ENCODE assay signal across 19 cellular contexts in the genomic region with DNA sequence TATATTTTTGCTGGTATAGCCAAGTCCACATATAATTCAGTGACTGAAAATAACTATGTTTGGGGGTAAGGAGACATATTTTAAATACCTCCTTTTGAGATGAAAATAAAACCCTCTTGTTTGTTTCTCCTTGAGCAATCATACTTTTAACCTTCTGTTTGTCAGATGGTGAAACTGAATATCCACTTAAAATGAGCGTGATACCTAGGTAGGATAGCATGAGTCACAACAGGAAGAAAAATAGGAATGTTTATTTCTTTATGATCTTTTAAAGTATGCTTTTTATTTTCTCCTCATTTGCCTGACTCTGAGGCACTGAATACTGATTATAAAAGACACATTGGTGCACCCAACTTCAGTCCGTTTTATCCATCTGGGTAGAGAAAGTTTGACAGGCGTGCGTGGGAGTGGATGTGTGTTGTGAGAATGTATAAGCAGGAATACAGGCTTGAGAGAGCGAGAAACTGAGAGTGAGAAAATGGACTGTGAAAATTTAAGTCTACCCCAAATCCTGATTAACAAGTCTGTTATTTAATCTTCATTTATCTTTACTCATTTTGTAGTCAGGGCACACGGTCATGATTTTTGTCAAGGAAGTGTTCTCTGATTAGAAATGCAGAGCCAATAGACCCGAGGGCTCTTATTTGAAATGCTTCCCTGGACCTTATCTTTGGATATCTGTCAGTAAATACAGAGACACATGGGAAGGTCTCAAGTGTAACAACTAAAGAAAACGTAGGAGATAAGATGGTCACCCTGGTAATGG.
DNase-seq lines count a peak whose midpoint lies in the region; ATAC-seq, FAIRE-seq and TF ChIP-seq lines count a peak whose summit lies in the region.
"Had no signal": no experiment of that assay in that cellular context is flagged by ENCODE, and none has a peak within 500 bp of the region (broad histone marks: within the 10 kb centered on the region; RNA-seq: fewer than 3 reads in every experiment).

No MANE protein-coding gene starts in this region.

- H3K4me1 ChIP-seq in astrocyte (ENCODE audit: insufficient read depth, low read length): peaks cover 10% of the 10 kb centered on the region
- H3K4me1 ChIP-seq: right atrium auricular region had no signal

- no peaks in the 10 kb centered on the region for H4K20me1 ChIP-seq in astrocyte (ENCODE audit: insufficient read depth, low read length)

- no peak overlapping the region for H3K27ac ChIP-seq in astrocyte (ENCODE audit: low read depth, low read length)
- H3K27ac ChIP-seq: right atrium auricular region, WERI-Rb-1 had no signal

- H3K9me3 ChIP-seq in astrocyte (ENCODE audit: insufficient read depth, low read depth, low read length): no peaks in the 10 kb centered on the region
- H3K9me3 ChIP-seq: right atrium auricular region had no signal

- no peak overlapping the region for H3K4me3 Mint-ChIP-seq in astrocyte (ENCODE audit: unreplicated experiment)
- no peak overlapping the region for H3K4me3 Mint-ChIP-seq in endothelial cell (ENCODE audit: unreplicated experiment)
- H3K4me3 Mint-ChIP-seq in activated CD8-positive, alpha-beta T cell treated with anti-CD3 and anti-CD28 coated beads, Interleukin-2, amount 10 ng/mL, durations not matched to agents 7 days and 5 days: no peak overlapping the region
- H3K4me3 Mint-ChIP-seq: activated CD8-positive, alpha-beta T cell treated with anti-CD3 and anti-CD28 coated beads for 36 hours; activated T-helper 1 cell treated with anti-CD3 and anti-CD28 coated beads, Interleukin-12 subunit alpha, Interleukin-12 subunit beta, Interleukin-2, Interleukin-4 antibody, amounts not matched to agents 30 ng/mL and 10 ng/mL and 1 ng/mL, durations not matched to agents 14 hours and 24 hours and 36 hours; immature natural killer cell had no signal

- no peak for ATAC-seq in GM19395 (IDR thresholded peaks at IDR 0.05; ENCODE audit: unreplicated experiment)
- ATAC-seq in activated CD8-positive, alpha-beta T cell treated with anti-CD3 and anti-CD28 coated beads, Interleukin-2, amount 10 ng/mL, durations not matched to agents 7 days and 5 days: no peak
- ATAC-seq: activated CD8-positive, alpha-beta T cell treated with anti-CD3 and anti-CD28 coated beads for 36 hours had no signal

- CTCF ChIA-PET in activated CD8-positive, alpha-beta T cell treated with anti-CD3 and anti-CD28 coated beads, Interleukin-2, amount 10 ng/mL, durations not matched to agents 7 days and 5 days (lab: Charles Lee): interaction anchor here (6.3 kb wide), 1 partner anchor 8 kb away, joined by 89 read pairs; no protein-coding TSS in a partner anchor

- H3K4me3 ChIP-seq in astrocyte (ENCODE audit: insufficient read depth, low read depth, low read length): no peak overlapping the region
- H3K4me3 ChIP-seq: right atrium auricular region had no signal

- TF ChIP-seq CTCF in astrocyte (IDR thresholded peaks at IDR 0.05; ENCODE audit: insufficient read depth, low read depth, low read length): no peak
- TF ChIP-seq CTCF in endothelial cell (IDR thresholded peaks at IDR 0.05; ENCODE audit: unreplicated experiment): no peak

- POLR2A ChIA-PET in activated CD8-positive, alpha-beta T cell treated with anti-CD3 and anti-CD28 coated beads, Interleukin-2, amount 10 ng/mL, durations not matched to agents 7 days and 5 days (lab: Charles Lee): no interaction called here

- H3K27me3 Mint-ChIP-seq in astrocyte (ENCODE audit: low read depth, unreplicated experiment): no peaks in the 10 kb centered on the region
- H3K27me3 Mint-ChIP-seq in endothelial cell (ENCODE audit: unreplicated experiment): peaks cover 1% of the 10 kb centered on the region
- no peaks in the 10 kb centered on the region for H3K27me3 Mint-ChIP-seq in activated CD8-positive, alpha-beta T cell treated with anti-CD3 and anti-CD28 coated beads, Interleukin-2, amount 10 ng/mL, durations not matched to agents 7 days and 5 days (ENCODE audit: low read depth)
- H3K27me3 Mint-ChIP-seq: activated CD8-positive, alpha-beta T cell treated with anti-CD3 and anti-CD28 coated beads for 36 hours had no signal

- peaks cover 3% of the 10 kb centered on the region for H3K4me1 Mint-ChIP-seq in astrocyte (ENCODE audit: low read depth, unreplicated experiment)
- no peaks in the 10 kb centered on the region for H3K4me1 Mint-ChIP-seq in endothelial cell (ENCODE audit: unreplicated experiment)
- peaks cover 28% of the 10 kb centered on the region for H3K4me1 Mint-ChIP-seq in activated CD8-positive, alpha-beta T cell treated with anti-CD3 and anti-CD28 coated beads, Interleukin-2, amount 10 ng/mL, durations not matched to agents 7 days and 5 days (ENCODE audit: low read depth)

- H3K9ac ChIP-seq in astrocyte (ENCODE audit: low read length): no peak overlapping the region

- no peak overlapping the region for H2AFZ ChIP-seq in astrocyte (ENCODE audit: low read depth, low read length)

- H3K36me3 ChIP-seq in astrocyte (ENCODE audit: insufficient read depth, low read length): no peaks in the 10 kb centered on the region
- H3K36me3 ChIP-seq: right atrium auricular region, WERI-Rb-1 had no signal

- no peaks in the 10 kb centered on the region for H3K79me2 ChIP-seq in astrocyte (ENCODE audit: insufficient read depth, low read length)

- no peaks in the 10 kb centered on the region for H3K36me3 Mint-ChIP-seq in astrocyte (ENCODE audit: low read depth, unreplicated experiment)
- no peaks in the 10 kb centered on the region for H3K36me3 Mint-ChIP-seq in endothelial cell (ENCODE audit: low read depth, unreplicated experiment)
- peaks cover 5% of the 10 kb centered on the region for H3K36me3 Mint-ChIP-seq in activated CD8-positive, alpha-beta T cell treated with anti-CD3 and anti-CD28 coated beads, Interleukin-2, amount 10 ng/mL, durations not matched to agents 7 days and 5 days (ENCODE audit: low read depth)
- H3K36me3 Mint-ChIP-seq: immature natural killer cell had no signal

- H3K27ac Mint-ChIP-seq in astrocyte (ENCODE audit: unreplicated experiment) (no peak overlapping the region), endothelial cell (ENCODE audit: unreplicated experiment) (no peak overlapping the region)
- no peak overlapping the region for H3K27ac Mint-ChIP-seq in activated CD8-positive, alpha-beta T cell treated with anti-CD3 and anti-CD28 coated beads, Interleukin-2, amount 10 ng/mL, durations not matched to agents 7 days and 5 days
- H3K27ac Mint-ChIP-seq: activated CD8-positive, alpha-beta T cell treated with anti-CD3 and anti-CD28 coated beads for 36 hours; activated T-helper 1 cell treated with anti-CD3 and anti-CD28 coated beads, Interleukin-12 subunit alpha, Interleukin-12 subunit beta, Interleukin-2, Interleukin-4 antibody, amounts not matched to agents 30 ng/mL and 10 ng/mL and 1 ng/mL, durations not matched to agents 14 hours and 24 hours and 36 hours; immature natural killer cell had no signal

- peak overlapping the region; percentile 27 for H3K4me2 ChIP-seq in astrocyte (ENCODE audit: low read length)

- H3K9me3 Mint-ChIP-seq in astrocyte (ENCODE audit: unreplicated experiment) (peaks cover 2% of the 10 kb centered on the region), endothelial cell (ENCODE audit: unreplicated experiment) (no peaks in the 10 kb centered on the region)
- no peaks in the 10 kb centered on the region for H3K9me3 Mint-ChIP-seq in activated CD8-positive, alpha-beta T cell treated with anti-CD3 and anti-CD28 coated beads, Interleukin-2, amount 10 ng/mL, durations not matched to agents 7 days and 5 days (ENCODE audit: insufficient read depth)
- H3K9me3 Mint-ChIP-seq: immature natural killer cell had no signal

- H3K27me3 ChIP-seq in astrocyte (ENCODE audit: insufficient read depth, low read length): no peaks in the 10 kb centered on the region
- H3K27me3 ChIP-seq: right atrium auricular region had no signal

- no peak for FAIRE-seq in astrocyte (lab: Jason Lieb, UNC)

- peak; percentile 47 for DNase-seq in DMS 273 (lab: John Stamatoyannopoulos, UW; ENCODE audit: unreplicated experiment)
- DNase-seq in HT-29 (ENCODE audit: low spot score): peak; percentile 47
- peak; percentile 10 for DNase-seq in astrocyte (ENCODE audit: low read depth)
- DNase-seq in kidney tubule cell (ENCODE audit: low spot score): peak; percentile 16
- DNase-seq in activated CD4-positive, CD25-positive, alpha-beta regulatory T cell (lab: John Stamatoyannopoulos, UW): no peak
- no peak for DNase-seq in endothelial cell (ENCODE audit: low spot score)
- DNase-seq in activated CD8-positive, alpha-beta T cell treated with anti-CD3 and anti-CD28 coated beads, Interleukin-2, amount 10 ng/mL, durations not matched to agents 7 days and 5 days: no peak
- DNase-seq: activated CD8-positive, alpha-beta T cell treated with anti-CD3 and anti-CD28 coated beads for 36 hours; cerebellar nuclear complex; COR-L47; immature natural killer cell; midbrain; NCI-H1092; NCI-H774; RPMI8226; WERI-Rb-1 had no signal

Comparison
In these comparisons a context has a peak if more than half of its experiments do, and no peak if none do; other contexts are left out.
1. DNase-seq: peak in DMS 273 (single experiment), HT-29 (single experiment), astrocyte (single experiment) and kidney tubule cell (single experiment); none in activated CD4-positive, CD25-positive, alpha-beta regulatory T cell (0 of 4), endothelial cell (single experiment) and activated CD8-positive, alpha-beta T cell treated with anti-CD3 and anti-CD28 coated beads, Interleukin-2, amount 10 ng/mL, durations not matched to agents 7 days and 5 days (single experiment).